In the genomic region with DNA sequence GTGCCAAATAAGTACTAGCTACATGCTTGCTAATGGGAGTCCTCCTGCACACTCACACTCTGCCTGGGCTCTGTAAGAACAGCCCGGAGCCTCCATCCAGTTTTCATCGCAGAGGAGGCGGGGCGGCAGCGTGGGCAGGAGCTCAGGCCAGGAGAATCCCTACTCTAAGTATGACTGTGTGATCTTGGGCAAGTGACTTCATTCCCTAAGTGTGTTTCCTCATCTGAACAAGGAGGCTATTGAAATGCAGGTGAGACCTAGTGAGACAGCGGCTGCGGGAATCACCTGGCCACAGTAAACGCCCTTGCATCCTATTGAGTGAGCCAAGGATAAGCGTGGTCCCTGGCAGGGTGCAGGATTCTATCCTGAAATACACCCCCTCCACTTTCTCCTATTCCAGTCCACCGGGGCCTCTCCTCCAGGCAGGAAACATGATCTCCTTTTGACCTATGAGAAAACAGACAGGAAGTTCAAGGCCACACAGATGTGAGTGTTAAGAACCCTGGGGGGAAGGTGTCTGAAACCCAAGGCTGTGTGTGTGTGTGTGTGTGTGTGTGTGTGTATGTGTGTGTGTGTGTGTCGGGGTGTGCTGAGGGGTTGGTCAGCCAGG, we compare ENCODE assay signal across 1 cellular context.
TF ChIP-seq lines count a peak whose summit lies in the region.

No MANE protein-coding gene starts in this region.

TF ChIP-seq in HEK293, 187 proteins besides CTCF, POLR2A, EP300 and RAD21 (continued from another document and continues in another):
- TF ChIP-seq, protein P1, sequence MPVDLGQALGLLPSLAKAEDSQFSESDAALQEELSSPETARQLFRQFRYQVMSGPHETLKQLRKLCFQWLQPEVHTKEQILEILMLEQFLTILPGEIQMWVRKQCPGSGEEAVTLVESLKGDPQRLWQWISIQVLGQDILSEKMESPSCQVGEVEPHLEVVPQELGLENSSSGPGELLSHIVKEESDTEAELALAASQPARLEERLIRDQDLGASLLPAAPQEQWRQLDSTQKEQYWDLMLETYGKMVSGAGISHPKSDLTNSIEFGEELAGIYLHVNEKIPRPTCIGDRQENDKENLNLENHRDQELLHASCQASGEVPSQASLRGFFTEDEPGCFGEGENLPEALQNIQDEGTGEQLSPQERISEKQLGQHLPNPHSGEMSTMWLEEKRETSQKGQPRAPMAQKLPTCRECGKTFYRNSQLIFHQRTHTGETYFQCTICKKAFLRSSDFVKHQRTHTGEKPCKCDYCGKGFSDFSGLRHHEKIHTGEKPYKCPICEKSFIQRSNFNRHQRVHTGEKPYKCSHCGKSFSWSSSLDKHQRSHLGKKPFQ (tag by site-specific recombination; IDR thresholded peaks at IDR 0.05), result no peak
- TF ChIP-seq TRIM28 (IDR thresholded peaks at IDR 0.05; ENCODE audit: borderline replicate concordance, low read length) (peak; percentile 82), HOXA7 (CRISPR knock-in tag; IDR thresholded peaks at IDR 0.05; ENCODE audit: borderline replicate concordance) (no peak), ATF2 (tag by site-specific recombination; IDR thresholded peaks at IDR 0.05; ENCODE audit: low read depth) (no peak), ZBTB1 (tag by site-specific recombination; IDR thresholded peaks at IDR 0.05) (no peak), ZNF394 (tag by site-specific recombination; IDR thresholded peaks at IDR 0.05; ENCODE audit: borderline replicate concordance) (no peak), WT1 (tag by site-specific recombination; IDR thresholded peaks at IDR 0.05) (no peak), ZNF707 (tag by site-specific recombination; IDR thresholded peaks at IDR 0.05) (no peak), YY2 (tag by site-specific recombination; IDR thresholded peaks at IDR 0.05) (no peak), SETDB1 (IDR thresholded peaks at IDR 0.05; ENCODE audit: insufficient read length, low read length) (no peak), ZFP3 (tag by site-specific recombination; IDR thresholded peaks at IDR 0.05; ENCODE audit: low read depth) (no peak), ZNF24 (tag by site-specific recombination; IDR thresholded peaks at IDR 0.05) (peak; percentile 40; the same call in 1 of the 2 replicates), GLIS1 (tag by site-specific recombination; IDR thresholded peaks at IDR 0.05) (peak; percentile 76), ZFP69B (tag by site-specific recombination; IDR thresholded peaks at IDR 0.05) (peak; percentile 77; the same call in 1 of the 2 replicates), ZNF404 (tag by site-specific recombination; IDR thresholded peaks at IDR 0.05) (no peak), YY1 (tag by site-specific recombination; IDR thresholded peaks at IDR 0.05) (no peak), MZF1 (tag by site-specific recombination; IDR thresholded peaks at IDR 0.05; ENCODE audit: borderline replicate concordance) (no peak), KLF8 (tag by site-specific recombination; IDR thresholded peaks at IDR 0.05) (peak; percentile 42; the same call in 1 of the 2 replicates), KLF9 (tag by site-specific recombination; IDR thresholded peaks at IDR 0.05; ENCODE audit: low read depth) (no peak), ZNF529 (tag by site-specific recombination; IDR thresholded peaks at IDR 0.05; ENCODE audit: insufficient replicate concordance) (no peak), ZBTB20 (tag by site-specific recombination; IDR thresholded peaks at IDR 0.05) (peak; percentile 61), ZNF548 (tag by site-specific recombination; IDR thresholded peaks at IDR 0.05) (no peak), ZNF76 (tag by site-specific recombination; IDR thresholded peaks at IDR 0.05; ENCODE audit: borderline replicate concordance, low read depth) (no peak), ELK4 (IDR thresholded peaks at IDR 0.05; ENCODE audit: borderline replicate concordance, low read depth, low read length) (no peak), ZNF513 (tag by site-specific recombination; IDR thresholded peaks at IDR 0.05) (no peak), BCL11B (tag by site-specific recombination; IDR thresholded peaks at IDR 0.05; ENCODE audit: low read depth) (no peak), ZNF211 (tag by site-specific recombination; IDR thresholded peaks at IDR 0.05; ENCODE audit: low read depth) (no peak), ZNF2 (tag by site-specific recombination; IDR thresholded peaks at IDR 0.05) (no peak), ZNF521 (tag by site-specific recombination; IDR thresholded peaks at IDR 0.05) (no peak), ZNF658 (tag by site-specific recombination; IDR thresholded peaks at IDR 0.05) (no peak), ZFP37 (tag by site-specific recombination; IDR thresholded peaks at IDR 0.05) (no peak), ZNF140 (tag by site-specific recombination; IDR thresholded peaks at IDR 0.05) (no peak), ZNF585B (tag by site-specific recombination; IDR thresholded peaks at IDR 0.05) (no peak), ZNF580 (tag by site-specific recombination; IDR thresholded peaks at IDR 0.05) (no peak), ZIC2 (tag by site-specific recombination; IDR thresholded peaks at IDR 0.05) (peak; percentile 26; the same call in 1 of the 2 replicates), SP2 (tag by site-specific recombination; IDR thresholded peaks at IDR 0.05) (0 out of 2 replicates have a peak, but pooled peaks have one; percentile 17), KLF16 (tag by site-specific recombination; IDR thresholded peaks at IDR 0.05) (0 out of 2 replicates have a peak, but pooled peaks have one; percentile 56), ZNF677 (tag by site-specific recombination; IDR thresholded peaks at IDR 0.05) (peak; percentile 92), ZNF132 (tag by site-specific recombination; IDR thresholded peaks at IDR 0.05; ENCODE audit: borderline replicate concordance) (no peak), ZNF777 (tag by site-specific recombination; IDR thresholded peaks at IDR 0.05; ENCODE audit: borderline replicate concordance) (no peak)
- TF ChIP-seq, protein P2, sequence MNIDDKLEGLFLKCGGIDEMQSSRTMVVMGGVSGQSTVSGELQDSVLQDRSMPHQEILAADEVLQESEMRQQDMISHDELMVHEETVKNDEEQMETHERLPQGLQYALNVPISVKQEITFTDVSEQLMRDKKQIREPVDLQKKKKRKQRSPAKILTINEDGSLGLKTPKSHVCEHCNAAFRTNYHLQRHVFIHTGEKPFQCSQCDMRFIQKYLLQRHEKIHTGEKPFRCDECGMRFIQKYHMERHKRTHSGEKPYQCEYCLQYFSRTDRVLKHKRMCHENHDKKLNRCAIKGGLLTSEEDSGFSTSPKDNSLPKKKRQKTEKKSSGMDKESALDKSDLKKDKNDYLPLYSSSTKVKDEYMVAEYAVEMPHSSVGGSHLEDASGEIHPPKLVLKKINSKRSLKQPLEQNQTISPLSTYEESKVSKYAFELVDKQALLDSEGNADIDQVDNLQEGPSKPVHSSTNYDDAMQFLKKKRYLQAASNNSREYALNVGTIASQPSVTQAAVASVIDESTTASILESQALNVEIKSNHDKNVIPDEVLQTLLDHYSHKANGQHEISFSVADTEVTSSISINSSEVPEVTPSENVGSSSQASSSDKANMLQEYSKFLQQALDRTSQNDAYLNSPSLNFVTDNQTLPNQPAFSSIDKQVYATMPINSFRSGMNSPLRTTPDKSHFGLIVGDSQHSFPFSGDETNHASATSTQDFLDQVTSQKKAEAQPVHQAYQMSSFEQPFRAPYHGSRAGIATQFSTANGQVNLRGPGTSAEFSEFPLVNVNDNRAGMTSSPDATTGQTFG (tag by site-specific recombination; IDR thresholded peaks at IDR 0.05; ENCODE audit: borderline replicate concordance), result no peak
- TF ChIP-seq, protein P3, sequence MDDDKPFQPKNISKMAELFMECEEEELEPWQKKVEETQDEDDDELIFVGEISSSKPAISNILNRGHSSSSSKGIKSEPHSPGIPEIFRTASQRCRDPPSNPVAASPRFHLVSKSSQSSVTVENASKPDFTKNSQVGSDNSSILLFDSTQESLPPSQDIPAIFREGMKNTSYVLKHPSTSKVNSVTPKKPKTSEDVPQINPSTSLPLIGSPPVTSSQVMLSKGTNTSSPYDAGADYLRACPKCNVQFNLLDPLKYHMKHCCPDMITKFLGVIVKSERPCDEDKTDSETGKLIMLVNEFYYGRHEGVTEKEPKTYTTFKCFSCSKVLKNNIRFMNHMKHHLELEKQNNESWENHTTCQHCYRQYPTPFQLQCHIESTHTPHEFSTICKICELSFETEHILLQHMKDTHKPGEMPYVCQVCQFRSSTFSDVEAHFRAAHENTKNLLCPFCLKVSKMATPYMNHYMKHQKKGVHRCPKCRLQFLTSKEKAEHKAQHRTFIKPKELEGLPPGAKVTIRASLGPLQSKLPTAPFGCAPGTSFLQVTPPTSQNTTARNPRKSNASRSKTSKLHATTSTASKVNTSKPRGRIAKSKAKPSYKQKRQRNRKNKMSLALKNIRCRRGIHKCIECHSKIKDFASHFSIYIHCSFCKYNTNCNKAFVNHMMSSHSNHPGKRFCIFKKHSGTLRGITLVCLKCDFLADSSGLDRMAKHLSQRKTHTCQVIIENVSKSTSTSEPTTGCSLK (tag by site-specific recombination; IDR thresholded peaks at IDR 0.05), result no peak
- TF ChIP-seq, protein P4, sequence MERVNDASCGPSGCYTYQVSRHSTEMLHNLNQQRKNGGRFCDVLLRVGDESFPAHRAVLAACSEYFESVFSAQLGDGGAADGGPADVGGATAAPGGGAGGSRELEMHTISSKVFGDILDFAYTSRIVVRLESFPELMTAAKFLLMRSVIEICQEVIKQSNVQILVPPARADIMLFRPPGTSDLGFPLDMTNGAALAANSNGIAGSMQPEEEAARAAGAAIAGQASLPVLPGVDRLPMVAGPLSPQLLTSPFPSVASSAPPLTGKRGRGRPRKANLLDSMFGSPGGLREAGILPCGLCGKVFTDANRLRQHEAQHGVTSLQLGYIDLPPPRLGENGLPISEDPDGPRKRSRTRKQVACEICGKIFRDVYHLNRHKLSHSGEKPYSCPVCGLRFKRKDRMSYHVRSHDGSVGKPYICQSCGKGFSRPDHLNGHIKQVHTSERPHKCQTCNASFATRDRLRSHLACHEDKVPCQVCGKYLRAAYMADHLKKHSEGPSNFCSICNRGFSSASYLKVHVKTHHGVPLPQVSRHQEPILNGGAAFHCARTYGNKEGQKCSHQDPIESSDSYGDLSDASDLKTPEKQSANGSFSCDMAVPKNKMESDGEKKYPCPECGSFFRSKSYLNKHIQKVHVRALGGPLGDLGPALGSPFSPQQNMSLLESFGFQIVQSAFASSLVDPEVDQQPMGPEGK (tag by site-specific recombination; IDR thresholded peaks at IDR 0.05), result peak; percentile 89
- TF ChIP-seq, protein P5, sequence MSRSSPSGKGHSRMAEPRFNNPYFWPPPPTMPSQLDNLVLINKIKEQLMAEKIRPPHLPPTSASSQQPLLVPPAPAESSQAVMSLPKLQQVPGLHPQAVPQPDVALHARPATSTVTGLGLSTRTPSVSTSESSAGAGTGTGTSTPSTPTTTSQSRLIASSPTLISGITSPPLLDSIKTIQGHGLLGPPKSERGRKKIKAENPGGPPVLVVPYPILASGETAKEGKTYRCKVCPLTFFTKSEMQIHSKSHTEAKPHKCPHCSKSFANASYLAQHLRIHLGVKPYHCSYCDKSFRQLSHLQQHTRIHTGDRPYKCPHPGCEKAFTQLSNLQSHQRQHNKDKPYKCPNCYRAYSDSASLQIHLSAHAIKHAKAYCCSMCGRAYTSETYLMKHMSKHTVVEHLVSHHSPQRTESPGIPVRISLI (tag by site-specific recombination; IDR thresholded peaks at IDR 0.05), result no peak
